In the genomic region with DNA sequence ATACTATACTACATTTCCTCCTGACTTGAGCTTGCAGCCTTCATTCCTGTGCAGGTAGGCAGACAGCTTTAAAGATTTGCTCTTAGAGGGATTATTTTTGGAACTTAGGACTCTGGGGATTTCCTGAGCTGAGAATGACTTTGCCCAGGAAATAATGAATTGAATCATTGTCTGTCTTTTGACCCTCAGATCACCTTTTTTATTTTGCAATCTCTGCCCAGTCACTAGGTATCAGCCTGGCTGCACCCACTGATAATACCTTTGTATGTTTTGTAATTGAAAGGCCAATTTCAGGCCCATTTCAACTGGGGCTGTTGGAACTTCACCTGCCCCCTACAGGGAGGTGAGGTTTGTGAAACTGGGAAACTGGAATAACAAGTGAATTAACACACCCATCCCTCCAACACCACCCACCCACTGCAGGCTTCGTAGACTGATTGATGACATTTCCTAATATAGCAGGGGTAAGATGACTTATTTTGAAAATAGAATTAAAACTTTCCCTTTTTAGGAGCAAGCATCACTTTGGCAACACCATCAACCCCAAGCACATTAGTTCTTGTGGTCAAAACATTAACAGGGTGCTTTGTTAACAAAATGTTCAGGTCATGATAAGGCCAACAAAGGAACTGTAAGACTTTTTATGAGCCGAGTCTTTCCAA, we compare ENCODE assay signal across 1 cellular context.
TF ChIP-seq lines count a peak whose summit lies in the region.

No MANE protein-coding gene starts in this region.

TF ChIP-seq in A549, 52 proteins besides CTCF, POLR2A, EP300 and RAD21 (continued from another document):
- TF ChIP-seq HOXA7 (CRISPR knock-in tag; IDR thresholded peaks at IDR 0.05), result no peak
- TF ChIP-seq, protein P1, sequence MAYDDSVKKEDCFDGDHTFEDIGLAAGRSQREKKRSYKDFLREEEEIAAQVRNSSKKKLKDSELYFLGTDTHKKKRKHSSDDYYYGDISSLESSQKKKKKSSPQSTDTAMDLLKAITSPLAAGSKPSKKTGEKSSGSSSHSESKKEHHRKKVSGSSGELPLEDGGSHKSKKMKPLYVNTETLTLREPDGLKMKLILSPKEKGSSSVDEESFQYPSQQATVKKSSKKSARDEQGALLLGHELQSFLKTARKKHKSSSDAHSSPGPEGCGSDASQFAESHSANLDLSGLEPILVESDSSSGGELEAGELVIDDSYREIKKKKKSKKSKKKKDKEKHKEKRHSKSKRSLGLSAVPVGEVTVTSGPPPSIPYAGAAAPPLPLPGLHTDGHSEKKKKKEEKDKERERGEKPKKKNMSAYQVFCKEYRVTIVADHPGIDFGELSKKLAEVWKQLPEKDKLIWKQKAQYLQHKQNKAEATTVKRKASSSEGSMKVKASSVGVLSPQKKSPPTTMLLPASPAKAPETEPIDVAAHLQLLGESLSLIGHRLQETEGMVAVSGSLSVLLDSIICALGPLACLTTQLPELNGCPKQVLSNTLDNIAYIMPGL (CRISPR knock-in tag; IDR thresholded peaks at IDR 0.05; ENCODE audit: borderline replicate concordance), result no peak
- no peak for TF ChIP-seq SREBF2 (IDR thresholded peaks at IDR 0.05)
- TF ChIP-seq ESRRA (IDR thresholded peaks at IDR 0.05; ENCODE audit: borderline replicate concordance, low read length), result no peak
- TF ChIP-seq CHD4 (IDR thresholded peaks at IDR 0.05; ENCODE audit: borderline replicate concordance), result no peak
- no peak for TF ChIP-seq USF2 (IDR thresholded peaks at IDR 0.05)
- TF ChIP-seq PBX3 (IDR thresholded peaks at IDR 0.05), result no peak
- TF ChIP-seq RFX5 (IDR thresholded peaks at IDR 0.05), result no peak
- no peak for TF ChIP-seq TFCP2L1 (CRISPR knock-in tag; IDR thresholded peaks at IDR 0.05)
- TF ChIP-seq MYC (IDR thresholded peaks at IDR 0.05; ENCODE audit: borderline replicate concordance, low read length), result no peak
- TF ChIP-seq, protein P2, sequence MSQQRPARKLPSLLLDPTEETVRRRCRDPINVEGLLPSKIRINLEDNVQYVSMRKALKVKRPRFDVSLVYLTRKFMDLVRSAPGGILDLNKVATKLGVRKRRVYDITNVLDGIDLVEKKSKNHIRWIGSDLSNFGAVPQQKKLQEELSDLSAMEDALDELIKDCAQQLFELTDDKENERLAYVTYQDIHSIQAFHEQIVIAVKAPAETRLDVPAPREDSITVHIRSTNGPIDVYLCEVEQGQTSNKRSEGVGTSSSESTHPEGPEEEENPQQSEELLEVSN (IDR thresholded peaks at IDR 0.05; ENCODE audit: borderline replicate concordance, low read depth), result no peak
- no peak for TF ChIP-seq FOSL2 (IDR thresholded peaks at IDR 0.05)
- no peak for TF ChIP-seq FOSL2 (CRISPR knock-in tag; IDR thresholded peaks at IDR 0.05)
